Comparison of ENCODE assay signal across 12 cellular contexts in genomic region chr11:93775289-93775688, GRCh38. TPM values are rescaled to one million over a fixed set of nuclear protein-coding genes. Genes with fewer than 3 reads are reported as not detected.
DNase-seq lines count a peak whose midpoint lies in the region; ATAC-seq and TF ChIP-seq lines count a peak whose summit lies in the region.
"Had no signal": no experiment of that assay in that cellular context is flagged by ENCODE, and none has a peak within 500 bp of the region (broad histone marks: within the 10 kb centered on the region; RNA-seq: fewer than 3 reads in every experiment).

No MANE protein-coding gene starts in this region.

- H3K27me3 ChIP-seq in osteoblast (ENCODE audit: insufficient read depth, low read length) = no peaks in the 10 kb centered on the region

- H3K4me3 ChIP-seq in cardiac fibroblast (replicated peaks in 1 of 2; ENCODE audit: low read depth in 2 of 2, low read length in 2 of 2) (no peak overlapping the region), osteoblast (ENCODE audit: insufficient read depth, low read length) (no peak overlapping the region)

- DNase-seq in activated CD4-positive, alpha-beta T cell treated with anti-CD3 and anti-CD28 coated beads for 36 hours = peak; percentile 18
- no peak for DNase-seq in activated CD4-positive, alpha-beta T cell treated with anti-CD3 and anti-CD28 coated beads, Interleukin-2, amount 10 ng/mL, durations not matched to agents 7 days and 5 days
- peak; percentile 51 for DNase-seq in KBM-7
- DNase-seq in cardiac fibroblast (ENCODE audit: low read depth in 2 of 2) = peak; percentile 9 to 26
- no peak for DNase-seq in osteoblast (ENCODE audit: insufficient read length, low spot score, missing footprints)
- DNase-seq: activated T-cell treated with anti-CD3 and anti-CD28 coated beads, Interleukin-2, amount 50 U/mL, for 24 hours; AML-193; NCI-H2171 treated with DMSO at 0.1 percent for 48 hours; occipital lobe had no signal

- H3K4me3 Mint-ChIP-seq in activated CD4-positive, alpha-beta T cell treated with anti-CD3 and anti-CD28 coated beads for 36 hours = no peak overlapping the region
- H3K4me3 Mint-ChIP-seq in activated CD4-positive, alpha-beta T cell treated with anti-CD3 and anti-CD28 coated beads, Interleukin-2, amount 10 ng/mL, durations not matched to agents 7 days and 5 days = no peak overlapping the region
- H3K4me3 Mint-ChIP-seq: activated T-cell treated with anti-CD3 and anti-CD28 coated beads, Interleukin-2, amount 50 U/mL, for 24 hours had no signal

- peaks cover 13% of the 10 kb centered on the region for H3K36me3 Mint-ChIP-seq in activated CD4-positive, alpha-beta T cell treated with anti-CD3 and anti-CD28 coated beads for 36 hours (ENCODE audit: low read depth)
- peaks cover 16% of the 10 kb centered on the region for H3K36me3 Mint-ChIP-seq in activated CD4-positive, alpha-beta T cell treated with anti-CD3 and anti-CD28 coated beads, Interleukin-2, amount 10 ng/mL, durations not matched to agents 7 days and 5 days (ENCODE audit: low read depth)

- H3K4me2 ChIP-seq in osteoblast (ENCODE audit: insufficient read depth, low read length) = no peak overlapping the region

- no peaks in the 10 kb centered on the region for H3K36me3 ChIP-seq in osteoblast (ENCODE audit: insufficient read depth, low read length)

- no peak overlapping the region for H2AFZ ChIP-seq in osteoblast (ENCODE audit: low read length)

- no peaks in the 10 kb centered on the region for H3K79me2 ChIP-seq in osteoblast (ENCODE audit: insufficient read depth, low read length)

- H3K27me3 Mint-ChIP-seq in activated CD4-positive, alpha-beta T cell treated with anti-CD3 and anti-CD28 coated beads for 36 hours = no peaks in the 10 kb centered on the region
- no peaks in the 10 kb centered on the region for H3K27me3 Mint-ChIP-seq in activated CD4-positive, alpha-beta T cell treated with anti-CD3 and anti-CD28 coated beads, Interleukin-2, amount 10 ng/mL, durations not matched to agents 7 days and 5 days
- H3K27me3 Mint-ChIP-seq: activated T-cell treated with anti-CD3 and anti-CD28 coated beads, Interleukin-2, amount 50 U/mL, for 24 hours had no signal

- no peaks in the 10 kb centered on the region for H3K4me1 Mint-ChIP-seq in activated CD4-positive, alpha-beta T cell treated with anti-CD3 and anti-CD28 coated beads for 36 hours
- no peaks in the 10 kb centered on the region for H3K4me1 Mint-ChIP-seq in activated CD4-positive, alpha-beta T cell treated with anti-CD3 and anti-CD28 coated beads, Interleukin-2, amount 10 ng/mL, durations not matched to agents 7 days and 5 days

- no peak overlapping the region for H3K27ac ChIP-seq in osteoblast (ENCODE audit: low read depth, low read length)

- in situ Hi-C loops in KBM-7 (cut with MboI; ENCODE audit: low pct_unique_long_range_greater_than_20kb, low sequenced_read_pairs) = no loop called here

- intact Hi-C loops in activated CD4-positive, alpha-beta T cell treated with anti-CD3 and anti-CD28 coated beads for 36 hours (cut with DNase I, micrococcal nuclease) = no loop called here

- CTCF ChIA-PET in activated CD4-positive, alpha-beta T cell treated with anti-CD3 and anti-CD28 coated beads for 36 hours (lab: Charles Lee) = no interaction called here
- CTCF ChIA-PET in activated CD4-positive, alpha-beta T cell treated with anti-CD3 and anti-CD28 coated beads, Interleukin-2, amount 10 ng/mL, durations not matched to agents 7 days and 5 days (lab: Charles Lee) = no interaction called here

- TF ChIP-seq CTCF in cardiac fibroblast (IDR thresholded peaks at IDR 0.05; ENCODE audit: low read depth, low read length) (peak; percentile 2), osteoblast (IDR thresholded peaks at IDR 0.05; ENCODE audit: extremely low read depth, low read depth, low read length) (peak; percentile 37)

- POLR2A ChIA-PET in activated CD4-positive, alpha-beta T cell treated with anti-CD3 and anti-CD28 coated beads for 36 hours (lab: Charles Lee) = no interaction called here
- POLR2A ChIA-PET in activated CD4-positive, alpha-beta T cell treated with anti-CD3 and anti-CD28 coated beads, Interleukin-2, amount 10 ng/mL, durations not matched to agents 7 days and 5 days (lab: Charles Lee) = no interaction called here

- H3K9me3 Mint-ChIP-seq in activated CD4-positive, alpha-beta T cell treated with anti-CD3 and anti-CD28 coated beads for 36 hours (ENCODE audit: low read depth) = no peaks in the 10 kb centered on the region
- peaks cover 5% of the 10 kb centered on the region for H3K9me3 Mint-ChIP-seq in activated CD4-positive, alpha-beta T cell treated with anti-CD3 and anti-CD28 coated beads, Interleukin-2, amount 10 ng/mL, durations not matched to agents 7 days and 5 days
- H3K9me3 Mint-ChIP-seq: activated T-cell treated with anti-CD3 and anti-CD28 coated beads, Interleukin-2, amount 50 U/mL, for 24 hours had no signal

- H4K20me1 ChIP-seq in osteoblast (ENCODE audit: insufficient read depth, low read length) = no peaks in the 10 kb centered on the region

- no peaks in the 10 kb centered on the region for H3K9me3 ChIP-seq in osteoblast (ENCODE audit: low read depth, low read length)

- no peak for ATAC-seq in activated CD4-positive, alpha-beta T cell treated with anti-CD3 and anti-CD28 coated beads for 36 hours
- ATAC-seq in HG03378 (IDR thresholded peaks at IDR 0.05; ENCODE audit: unreplicated experiment) = no peak
- ATAC-seq in HG02798 (IDR thresholded peaks at IDR 0.05; ENCODE audit: poor library complexity, unreplicated experiment) = no peak
- no peak for ATAC-seq in HG03439 (IDR thresholded peaks at IDR 0.05; ENCODE audit: unreplicated experiment)

- H3K4me1 ChIP-seq in osteoblast (ENCODE audit: insufficient read depth, low read length) = no peaks in the 10 kb centered on the region

- no peak overlapping the region for H3K27ac Mint-ChIP-seq in activated CD4-positive, alpha-beta T cell treated with anti-CD3 and anti-CD28 coated beads for 36 hours
- no peak overlapping the region for H3K27ac Mint-ChIP-seq in activated CD4-positive, alpha-beta T cell treated with anti-CD3 and anti-CD28 coated beads, Interleukin-2, amount 10 ng/mL, durations not matched to agents 7 days and 5 days
- H3K27ac Mint-ChIP-seq: activated T-cell treated with anti-CD3 and anti-CD28 coated beads, Interleukin-2, amount 50 U/mL, for 24 hours had no signal

RNA-seq across cellular contexts. Expression of gene MED17, which starts 8.8 kb away (rescaled TPM):
- 10 to 100 TPM; 28.6 to 29.9 TPM for total RNA-seq in activated CD4-positive, alpha-beta T cell treated with anti-CD3 and anti-CD28 coated beads for 36 hours
- total RNA-seq in activated CD4-positive, alpha-beta T cell treated with anti-CD3 and anti-CD28 coated beads, Interleukin-2, amount 10 ng/mL, durations not matched to agents 7 days and 5 days = 10 to 100 TPM; 40.7 to 42.1 TPM
- 30.4 and 32.6 TPM in 2 replicates for total RNA-seq in osteoblast

RNA-seq across cellular contexts. Expression of gene C11orf54, which starts 33.8 kb away (rescaled TPM):
- total RNA-seq in activated CD4-positive, alpha-beta T cell treated with anti-CD3 and anti-CD28 coated beads for 36 hours = 10 to 100 TPM; 13.8 to 15.7 TPM
- 10 to 100 TPM; 14.5 to 22.5 TPM for total RNA-seq in activated CD4-positive, alpha-beta T cell treated with anti-CD3 and anti-CD28 coated beads, Interleukin-2, amount 10 ng/mL, durations not matched to agents 7 days and 5 days
- total RNA-seq in osteoblast = 17.7 and 20.9 TPM in 2 replicates

RNA-seq across cellular contexts. Expression of gene TAF1D, which starts 34.0 kb away (rescaled TPM):
- total RNA-seq in activated CD4-positive, alpha-beta T cell treated with anti-CD3 and anti-CD28 coated beads for 36 hours = 100 to 1,000 TPM; 326 to 355 TPM
- 100 to 1,000 TPM; 159 to 166 TPM for total RNA-seq in activated CD4-positive, alpha-beta T cell treated with anti-CD3 and anti-CD28 coated beads, Interleukin-2, amount 10 ng/mL, durations not matched to agents 7 days and 5 days
- total RNA-seq in osteoblast = 119 and 126 TPM in 2 replicates

Comparison
In these comparisons a context has a peak if more than half of its experiments do, and no peak if none do; other contexts are left out.
1. DNase-seq: peak in activated CD4-positive, alpha-beta T cell treated with anti-CD3 and anti-CD28 coated beads for 36 hours (single experiment), KBM-7 (single experiment) and cardiac fibroblast (2 of 2); none in activated CD4-positive, alpha-beta T cell treated with anti-CD3 and anti-CD28 coated beads, Interleukin-2, amount 10 ng/mL, durations not matched to agents 7 days and 5 days (single experiment) and osteoblast (single experiment).